In genomic region chr6:53544500-53545308, GRCh38 we compare ENCODE assay signal across 8 cellular contexts. TPM values are rescaled to one million over a fixed set of nuclear protein-coding genes. Genes with fewer than 3 reads are reported as not detected.
DNase-seq lines count a peak whose midpoint lies in the region; ATAC-seq and TF ChIP-seq lines count a peak whose summit lies in the region.

GCLC (minus strand) TSS chr6:53545101; CDS start chr6:53544645, 456 bp downstream.

- H3K4me1 ChIP-seq in right atrium auricular region: peaks cover 0 to 38% of the 10 kb centered on the region in 2 donors
- no peaks in the 10 kb centered on the region for H3K4me1 ChIP-seq in uterus

- in situ Hi-C loops in GM13976 (cut with MboI; ENCODE audit: low sequenced_read_pairs, unreplicated experiment): no loop called here

- DNase-seq in GM13976 (ENCODE audit: low spot score) (peak; percentile 91), NCI-H146 (lab: John Stamatoyannopoulos, UW) (peak; percentile 94), amygdala (lab: John Stamatoyannopoulos, UW) (peak; percentile 56 to 95 (median 86)), right atrium auricular region (ENCODE audit: low spot score) (peak; percentile 94), pulmonary artery endothelial cell (ENCODE audit: low read depth, low spot score) (peak; percentile 88), uterus (peak; percentile 94 to 95)

- peak within 1 kb of the TSS; percentile 69 to 88 for H3K4me3 ChIP-seq in right atrium auricular region
- peak within 1 kb of the TSS; percentile 50 to 82 for H3K4me3 ChIP-seq in uterus

- H3K27me3 Mint-ChIP-seq in T-helper 1 cell treated with Interleukin-12 subunit alpha and Interleukin-12 subunit beta and Interleukin-4 antibody, amounts not matched to agents 30 μg/mL and 1 μg/mL, for 36 hours (ENCODE audit: low read depth): peaks cover 21% of the 10 kb centered on the region

- H3K9me3 Mint-ChIP-seq in T-helper 1 cell treated with Interleukin-12 subunit alpha and Interleukin-12 subunit beta and Interleukin-4 antibody, amounts not matched to agents 30 μg/mL and 1 μg/mL, for 36 hours: no peaks in the 10 kb centered on the region

- H3K27me3 ChIP-seq in right atrium auricular region (no peaks in the 10 kb centered on the region), uterus (no peaks in the 10 kb centered on the region)

- intact Hi-C loops in uterus (cut with DNase I; ENCODE audit: low total_unique reads): loop anchor here (10.0 kb wide), 1 partner anchor 250 kb away; the partner anchor contains the start of gene LRRC1

- H3K36me3 Mint-ChIP-seq in T-helper 1 cell treated with Interleukin-12 subunit alpha and Interleukin-12 subunit beta and Interleukin-4 antibody, amounts not matched to agents 30 μg/mL and 1 μg/mL, for 36 hours (ENCODE audit: low read depth): peaks cover 12% of the 10 kb centered on the region

- H3K36me3 ChIP-seq in right atrium auricular region: no peaks in the 10 kb centered on the region
- no peaks in the 10 kb centered on the region for H3K36me3 ChIP-seq in uterus

- TF ChIP-seq POLR2A in uterus (IDR thresholded peaks at IDR 0.05): peak; percentile 87 to 95

- peak within 1 kb of the TSS; percentile 97 for H3K4me3 Mint-ChIP-seq in T-helper 1 cell treated with Interleukin-12 subunit alpha and Interleukin-12 subunit beta and Interleukin-4 antibody, amounts not matched to agents 30 μg/mL and 1 μg/mL, for 36 hours

- H3K27ac Mint-ChIP-seq in T-helper 1 cell treated with Interleukin-12 subunit alpha and Interleukin-12 subunit beta and Interleukin-4 antibody, amounts not matched to agents 30 μg/mL and 1 μg/mL, for 36 hours: peak within 1 kb of the TSS; percentile 94

- TF ChIP-seq CTCF in GM13976 (IDR thresholded peaks at IDR 0.05; ENCODE audit: borderline replicate concordance, control extremely low read depth, extremely low read depth, insufficient read depth, missing control alignments) (peak; percentile 81), right atrium auricular region (IDR thresholded peaks at IDR 0.05) (peak; percentile 76 to 95), uterus (IDR thresholded peaks at IDR 0.05) (peak; percentile 62 to 82 (median 69))

- ATAC-seq in HG02852 (IDR thresholded peaks at IDR 0.05; ENCODE audit: unreplicated experiment): peak; percentile 58

- H3K9me3 ChIP-seq in right atrium auricular region (no peaks in the 10 kb centered on the region), uterus (no peaks in the 10 kb centered on the region)

- H3K27ac ChIP-seq in right atrium auricular region (peak within 1 kb of the TSS; percentile 94 to 96), uterus (peak within 1 kb of the TSS; percentile 87 to 94)

- peaks cover 47% of the 10 kb centered on the region for H3K4me1 Mint-ChIP-seq in T-helper 1 cell treated with Interleukin-12 subunit alpha and Interleukin-12 subunit beta and Interleukin-4 antibody, amounts not matched to agents 30 μg/mL and 1 μg/mL, for 36 hours (ENCODE audit: low read depth)

RNA-seq across cellular contexts. Expression of gene GCLC, which starts in this region (rescaled TPM):
- 10 to 100 TPM; 13.5 to 26.3 TPM for total RNA-seq in right atrium auricular region
- 17.4 and 20.8 TPM in 2 replicates for total RNA-seq in pulmonary artery endothelial cell
- 10 to 100 TPM; 20.0 to 41.0 (median 32.7) TPM for total RNA-seq in uterus

Comparison
In these comparisons a context has a peak if more than half of its experiments do, and no peak if none do; other contexts are left out.
1. Peak in every context shown above with its lines: DNase-seq, ATAC-seq, H3K4me3 ChIP-seq and H3K27ac ChIP-seq.